In the genomic region with DNA sequence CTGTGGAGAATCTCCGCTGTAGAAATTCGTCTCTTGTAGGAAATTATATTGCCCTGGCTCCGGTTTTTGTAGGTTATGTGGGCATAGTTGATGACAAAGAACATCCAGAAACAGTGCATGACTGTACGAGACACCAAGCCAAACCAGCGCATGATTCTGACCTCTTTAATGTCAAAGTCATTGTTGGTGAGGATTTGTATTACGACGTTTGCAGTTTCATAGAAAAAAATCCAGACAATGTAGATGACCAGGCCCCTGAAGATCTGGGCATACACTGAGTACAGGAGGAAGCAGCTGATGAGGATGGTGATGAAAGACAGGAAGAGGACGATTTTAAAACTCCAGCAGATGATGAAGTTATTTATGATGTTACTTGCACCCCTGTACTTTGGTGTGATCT, we compare ENCODE assay signal across 19 cellular contexts.
"Had no signal": no experiment of that assay in that cellular context is flagged by ENCODE, and none has a peak within 500 bp of the region (broad histone marks: within the 10 kb centered on the region; RNA-seq: fewer than 3 reads in every experiment).

No MANE protein-coding gene starts in this region.

- ATAC-seq: T-cell had no signal

- FAIRE-seq: frontal cortex, keratinocyte, urothelium cell line had no signal

- H3K27ac Mint-ChIP-seq: activated CD4-positive, alpha-beta T cell treated with anti-CD3 and anti-CD28 coated beads, Interleukin-2, amount 10 ng/mL, durations not matched to agents 24 days and 14 days; activated naive CD4-positive, alpha-beta T cell treated with anti-CD3 and anti-CD28 coated beads, Interleukin-2, amount 50 U/mL, for 24 hours; mesothelial cell of epicardium; T-cell had no signal

- H3K9me3 Mint-ChIP-seq: activated CD4-positive, alpha-beta T cell treated with anti-CD3 and anti-CD28 coated beads, Interleukin-2, amount 10 ng/mL, durations not matched to agents 24 days and 14 days; activated naive CD4-positive, alpha-beta T cell treated with anti-CD3 and anti-CD28 coated beads, Interleukin-2, amount 50 U/mL, for 24 hours; mesothelial cell of epicardium; nephron; T-cell had no signal

- H3K27ac ChIP-seq: cardiac muscle cell, thyroid gland had no signal

- H3K4me3 Mint-ChIP-seq: activated CD4-positive, alpha-beta T cell treated with anti-CD3 and anti-CD28 coated beads, Interleukin-2, amount 10 ng/mL, durations not matched to agents 24 days and 14 days; activated naive CD4-positive, alpha-beta T cell treated with anti-CD3 and anti-CD28 coated beads, Interleukin-2, amount 50 U/mL, for 24 hours; mesothelial cell of epicardium; nephron; T-cell had no signal

- H3K9me3 ChIP-seq: thyroid gland had no signal

- DNase-seq: activated CD4-positive, alpha-beta T cell treated with anti-CD3 and anti-CD28 coated beads, Interleukin-2, amount 10 ng/mL, durations not matched to agents 24 days and 14 days; activated gamma-delta T cell; amniotic stem cell; head of caudate nucleus; occipital lobe; stimulated activated CD4-positive, alpha-beta T cell treated with anti-CD3 and anti-CD28 coated beads, Interleukin-12 subunit alpha, Interleukin-12 subunit beta, amount 100 ng/mL, for 4 hours; stimulated activated CD4-positive, alpha-beta T cell treated with anti-CD3 and anti-CD28 coated beads, Interleukin-1b, Interleukin-23, amount 100 ng/mL, for 48 hours; stimulated activated CD8-positive, alpha-beta memory T cell treated with anti-CD3 and anti-CD28 coated beads, Interleukin-4, amount 100 ng/mL, for 48 hours; stimulated activated naive CD4-positive, alpha-beta T cell; T-cell had no signal

- H3K4me1 ChIP-seq: thyroid gland had no signal

- H3K4me3 ChIP-seq: cardiac muscle cell, lung, thyroid gland had no signal

- H3K27me3 Mint-ChIP-seq: activated CD4-positive, alpha-beta T cell treated with anti-CD3 and anti-CD28 coated beads, Interleukin-2, amount 10 ng/mL, durations not matched to agents 24 days and 14 days; activated naive CD4-positive, alpha-beta T cell treated with anti-CD3 and anti-CD28 coated beads, Interleukin-2, amount 50 U/mL, for 24 hours; T-cell had no signal

- H3K36me3 Mint-ChIP-seq: activated naive CD4-positive, alpha-beta T cell treated with anti-CD3 and anti-CD28 coated beads, Interleukin-2, amount 50 U/mL, for 24 hours; mesothelial cell of epicardium; T-cell had no signal

- H3K27me3 ChIP-seq: cardiac muscle cell, thyroid gland had no signal

- H3K36me3 ChIP-seq: cardiac muscle cell, thyroid gland had no signal
